ENCODE assay signal across 30 cellular contexts in the genomic region with DNA sequence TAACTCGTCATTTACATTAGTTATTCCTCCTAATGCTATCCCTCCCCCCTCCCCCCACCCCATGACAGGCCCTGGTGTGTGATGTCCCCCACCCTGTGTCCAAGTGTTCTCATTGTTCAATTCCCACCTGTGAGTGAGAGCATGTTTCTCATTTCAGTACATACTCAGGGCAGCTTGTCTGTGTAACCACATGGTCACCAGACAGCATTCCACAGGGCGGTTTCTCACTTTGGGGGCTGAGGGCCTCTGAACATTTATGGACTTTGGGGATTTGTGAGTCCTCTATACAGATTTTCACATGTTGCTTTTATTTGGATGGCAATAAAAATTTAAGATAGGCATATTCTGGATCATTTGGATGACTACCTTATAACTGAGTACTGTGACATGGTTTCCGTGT.
"Had no signal": no experiment of that assay in that cellular context is flagged by ENCODE, and none has a peak within 500 bp of the region (broad histone marks: within the 10 kb centered on the region; RNA-seq: fewer than 3 reads in every experiment).

No MANE protein-coding gene starts in this region.

- H3K36me3 Mint-ChIP-seq: activated CD4-positive, alpha-beta memory T cell treated with anti-CD3 and anti-CD28 coated beads for 36 hours; activated CD8-positive, alpha-beta memory T cell treated with anti-CD3 and anti-CD28 coated beads, Interleukin-2, amount 10 ng/mL, durations not matched to agents 7 days and 5 days; activated naive CD4-positive, alpha-beta T cell treated with anti-CD3 and anti-CD28 coated beads, Interleukin-2, amount 10 ng/mL, durations not matched to agents 7 days and 5 days; activated naive CD4-positive, alpha-beta T cell treated with anti-CD3 and anti-CD28 coated beads, Interleukin-2, amount 50 U/mL, for 72 hours; activated naive CD8-positive, alpha-beta T cell treated with anti-CD3 and anti-CD28 coated beads, Interleukin-2, amount 10 ng/mL, durations not matched to agents 7 days and 5 days had no signal

- H3K9me3 ChIP-seq: esophagus muscularis mucosa, gastroesophageal sphincter had no signal

- H3K27ac ChIP-seq: brain microvascular endothelial cell, coronary artery, dorsolateral prefrontal cortex, esophagus muscularis mucosa, gastroesophageal sphincter had no signal

- H3K27ac Mint-ChIP-seq: activated CD4-positive, alpha-beta memory T cell treated with anti-CD3 and anti-CD28 coated beads for 36 hours; activated CD4-positive, alpha-beta T cell treated with anti-CD3 and anti-CD28 coated beads for 36 hours; activated CD4-positive, alpha-beta T cell treated with anti-CD3 and anti-CD28 coated beads, Interleukin-2, amount 10 ng/mL, durations not matched to agents 24 days and 14 days; activated CD8-positive, alpha-beta memory T cell treated with anti-CD3 and anti-CD28 coated beads, Interleukin-2, amount 10 ng/mL, durations not matched to agents 7 days and 5 days; activated CD8-positive, alpha-beta T cell treated with anti-CD3 and anti-CD28 coated beads, Interleukin-2, amount 10 ng/mL, durations not matched to agents 7 days and 5 days; activated naive CD4-positive, alpha-beta T cell treated with anti-CD3 and anti-CD28 coated beads, Interleukin-2, amount 10 ng/mL, durations not matched to agents 7 days and 5 days; activated naive CD4-positive, alpha-beta T cell treated with anti-CD3 and anti-CD28 coated beads, Interleukin-2, amount 50 U/mL, for 72 hours; activated naive CD8-positive, alpha-beta T cell treated with anti-CD3 and anti-CD28 coated beads, Interleukin-2, amount 10 ng/mL, durations not matched to agents 7 days and 5 days; activated T-helper 1 cell treated with anti-CD3 and anti-CD28 coated beads, Interleukin-12 subunit alpha, Interleukin-12 subunit beta, Interleukin-2, Interleukin-4 antibody, amounts not matched to agents 30 ng/mL and 10 ng/mL and 1 ng/mL, durations not matched to agents 14 hours and 24 hours and 36 hours; dendritic cell treated with granulocyte-macrophage colony-stimulating factor and Interleukin-4, amounts not matched to agents 40 ng/mL and 50 ng/mL, for 4 days had no signal

- H3K4me1 ChIP-seq: esophagus muscularis mucosa, gastroesophageal sphincter had no signal

- H3K4me3 ChIP-seq: coronary artery, dorsolateral prefrontal cortex, esophagus muscularis mucosa, gastroesophageal sphincter had no signal

- DNase-seq: activated CD4-positive, alpha-beta memory T cell treated with anti-CD3 and anti-CD28 coated beads for 36 hours; activated CD4-positive, alpha-beta T cell treated with anti-CD3 and anti-CD28 coated beads for 36 hours; activated CD4-positive, alpha-beta T cell treated with anti-CD3 and anti-CD28 coated beads, Interleukin-2, amount 10 ng/mL, durations not matched to agents 24 days and 14 days; activated CD4-positive, CD25-positive, alpha-beta regulatory T cell; activated CD4-positive, CD25-positive, alpha-beta regulatory T cell treated with anti-CD3 and anti-CD28 coated beads, Interleukin-2, amount 50 U/mL, for 72 hours; activated CD8-positive, alpha-beta memory T cell treated with anti-CD3 and anti-CD28 coated beads, Interleukin-2, amount 10 ng/mL, durations not matched to agents 7 days and 5 days; activated CD8-positive, alpha-beta memory T cell treated with anti-CD3 and anti-CD28 coated beads, Interleukin-2, amount 50 U/mL, for 4 hours; activated CD8-positive, alpha-beta T cell treated with anti-CD3 and anti-CD28 coated beads, Interleukin-2, amount 10 ng/mL, durations not matched to agents 7 days and 5 days; activated gamma-delta T cell; activated naive CD4-positive, alpha-beta T cell; activated naive CD4-positive, alpha-beta T cell treated with anti-CD3 and anti-CD28 coated beads, Interleukin-2, amount 10 ng/mL, durations not matched to agents 7 days and 5 days; activated naive CD8-positive, alpha-beta T cell treated with anti-CD3 and anti-CD28 coated beads, Interleukin-2, amount 10 ng/mL, durations not matched to agents 7 days and 5 days; activated T-cell treated with anti-CD3 and anti-CD28 coated beads, Interleukin-2, amount 50 U/mL, for 1 hour; activated T-cell treated with anti-CD3 and anti-CD28 coated beads, Interleukin-2, amount 50 U/mL, for 48 hours; amniotic stem cell; anterior cingulate cortex; brain microvascular endothelial cell; dorsolateral prefrontal cortex; effector memory CD4-positive, alpha-beta T cell; erythroblast; foreskin melanocyte; T-helper 1 cell; T-helper 2 cell had no signal

- H3K4me1 Mint-ChIP-seq: activated CD4-positive, alpha-beta T cell treated with anti-CD3 and anti-CD28 coated beads for 36 hours; activated CD4-positive, alpha-beta T cell treated with anti-CD3 and anti-CD28 coated beads, Interleukin-2, amount 10 ng/mL, durations not matched to agents 24 days and 14 days; activated CD8-positive, alpha-beta memory T cell treated with anti-CD3 and anti-CD28 coated beads, Interleukin-2, amount 10 ng/mL, durations not matched to agents 7 days and 5 days; activated naive CD4-positive, alpha-beta T cell treated with anti-CD3 and anti-CD28 coated beads, Interleukin-2, amount 10 ng/mL, durations not matched to agents 7 days and 5 days; activated naive CD8-positive, alpha-beta T cell treated with anti-CD3 and anti-CD28 coated beads, Interleukin-2, amount 10 ng/mL, durations not matched to agents 7 days and 5 days; central memory CD8-positive, alpha-beta T cell had no signal

- H3K36me3 ChIP-seq: brain microvascular endothelial cell, esophagus muscularis mucosa, gastroesophageal sphincter had no signal

- H3K9me3 Mint-ChIP-seq: activated CD4-positive, alpha-beta memory T cell treated with anti-CD3 and anti-CD28 coated beads for 36 hours; activated CD4-positive, alpha-beta T cell treated with anti-CD3 and anti-CD28 coated beads, Interleukin-2, amount 10 ng/mL, durations not matched to agents 24 days and 14 days; activated naive CD4-positive, alpha-beta T cell treated with anti-CD3 and anti-CD28 coated beads, Interleukin-2, amount 10 ng/mL, durations not matched to agents 7 days and 5 days; activated naive CD4-positive, alpha-beta T cell treated with anti-CD3 and anti-CD28 coated beads, Interleukin-2, amount 50 U/mL, for 72 hours; activated naive CD8-positive, alpha-beta T cell treated with anti-CD3 and anti-CD28 coated beads, Interleukin-2, amount 10 ng/mL, durations not matched to agents 7 days and 5 days; activated T-helper 1 cell treated with anti-CD3 and anti-CD28 coated beads, Interleukin-12 subunit alpha, Interleukin-12 subunit beta, Interleukin-2, Interleukin-4 antibody, amounts not matched to agents 30 ng/mL and 10 ng/mL and 1 ng/mL, durations not matched to agents 14 hours and 24 hours and 36 hours; central memory CD8-positive, alpha-beta T cell; dendritic cell treated with granulocyte-macrophage colony-stimulating factor and Interleukin-4, amounts not matched to agents 40 ng/mL and 50 ng/mL, for 4 days had no signal

- H3K27me3 ChIP-seq: brain microvascular endothelial cell, dorsolateral prefrontal cortex, esophagus muscularis mucosa, gastroesophageal sphincter had no signal

- ATAC-seq: activated CD4-positive, alpha-beta T cell treated with anti-CD3 and anti-CD28 coated beads for 36 hours; activated CD8-positive, alpha-beta memory T cell treated with anti-CD3 and anti-CD28 coated beads, Interleukin-2, amount 10 ng/mL, durations not matched to agents 7 days and 5 days; activated CD8-positive, alpha-beta T cell treated with anti-CD3 and anti-CD28 coated beads, Interleukin-2, amount 10 ng/mL, durations not matched to agents 7 days and 5 days; activated naive CD4-positive, alpha-beta T cell treated with anti-CD3 and anti-CD28 coated beads, Interleukin-2, amount 50 U/mL, for 72 hours; gastroesophageal sphincter had no signal

- H3K4me3 Mint-ChIP-seq: activated CD4-positive, alpha-beta memory T cell treated with anti-CD3 and anti-CD28 coated beads for 36 hours; activated CD4-positive, alpha-beta T cell treated with anti-CD3 and anti-CD28 coated beads for 36 hours; activated CD4-positive, alpha-beta T cell treated with anti-CD3 and anti-CD28 coated beads, Interleukin-2, amount 10 ng/mL, durations not matched to agents 24 days and 14 days; activated CD8-positive, alpha-beta memory T cell treated with anti-CD3 and anti-CD28 coated beads, Interleukin-2, amount 10 ng/mL, durations not matched to agents 7 days and 5 days; activated CD8-positive, alpha-beta T cell treated with anti-CD3 and anti-CD28 coated beads, Interleukin-2, amount 10 ng/mL, durations not matched to agents 7 days and 5 days; activated naive CD4-positive, alpha-beta T cell treated with anti-CD3 and anti-CD28 coated beads, Interleukin-2, amount 10 ng/mL, durations not matched to agents 7 days and 5 days; activated naive CD8-positive, alpha-beta T cell treated with anti-CD3 and anti-CD28 coated beads, Interleukin-2, amount 10 ng/mL, durations not matched to agents 7 days and 5 days; activated T-helper 1 cell treated with anti-CD3 and anti-CD28 coated beads, Interleukin-12 subunit alpha, Interleukin-12 subunit beta, Interleukin-2, Interleukin-4 antibody, amounts not matched to agents 30 ng/mL and 10 ng/mL and 1 ng/mL, durations not matched to agents 14 hours and 24 hours and 36 hours; central memory CD8-positive, alpha-beta T cell; dendritic cell treated with granulocyte-macrophage colony-stimulating factor and Interleukin-4, amounts not matched to agents 40 ng/mL and 50 ng/mL, for 4 days had no signal
